ENCODE assay signal across 30 cellular contexts in the genomic region with DNA sequence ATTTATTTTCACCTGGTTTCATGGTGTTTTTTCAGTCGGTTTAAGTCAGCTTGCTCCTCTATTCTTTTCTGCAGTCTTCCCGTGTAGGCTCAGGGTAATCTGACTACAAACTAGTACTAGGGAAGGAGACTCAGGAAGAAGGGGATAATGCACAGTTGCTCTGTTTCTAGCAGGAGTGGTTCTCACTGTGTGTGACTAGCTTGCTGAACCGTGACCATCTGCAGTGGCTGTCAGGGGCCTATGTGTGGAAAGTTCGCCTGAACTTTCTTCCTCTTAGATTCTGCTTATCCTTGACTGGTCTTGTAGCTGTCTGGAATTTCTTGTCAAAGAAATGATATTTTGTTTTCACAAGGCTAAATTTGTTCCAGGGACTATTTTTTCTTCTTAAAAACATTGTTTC. TPM values are rescaled to one million over a fixed set of nuclear protein-coding genes. Genes with fewer than 3 reads are reported as not detected.
A peak's percentile ranks its signal among the peaks of the same experiment; 100 is the strongest.
DNase-seq lines count a peak whose midpoint lies in the region; ATAC-seq, FAIRE-seq and TF ChIP-seq lines count a peak whose summit lies in the region.
"Had no signal": no experiment of that assay in that cellular context is flagged by ENCODE, and none has a peak within 500 bp of the region (broad histone marks: within the 10 kb centered on the region; RNA-seq: fewer than 3 reads in every experiment).

No MANE protein-coding gene starts in this region.

- no peak overlapping the region for H3K27ac ChIP-seq in BLaER1
- no peak overlapping the region for H3K27ac ChIP-seq in GM12878 (ENCODE audit: control insufficient read depth, insufficient read depth)
- H3K27ac ChIP-seq: neutrophil, psoas muscle, testis had no signal

- TF ChIP-seq RAD21 in GM12878 (IDR thresholded peaks at IDR 0.05; ENCODE audit: insufficient read depth, low read depth, low read length), result no peak

- H3K27me3 ChIP-seq in BLaER1 (no peaks in the 10 kb centered on the region), Loucy (ENCODE audit: insufficient read depth, low read length, poor library complexity, severe bottlenecking) (no peaks in the 10 kb centered on the region), GM12878 (replicated peaks in 1 of 2; ENCODE audit: control insufficient read depth in 2 of 2, insufficient read depth in 2 of 2, low read length in 1 of 2) (no peaks in the 10 kb centered on the region)
- H3K27me3 ChIP-seq: testis had no signal

- no peaks in the 10 kb centered on the region for H3K9me2 ChIP-seq in Loucy (replicated peaks; ENCODE audit: low read depth, low read length)

- TF ChIP-seq POLR2A in GM12878 (IDR thresholded peaks at IDR 0.05; ENCODE audit: low read depth, low read length), result no peak

- H4K20me1 ChIP-seq in BLaER1, result no peaks in the 10 kb centered on the region
- H4K20me1 ChIP-seq in Loucy (ENCODE audit: insufficient read depth, low read length, poor library complexity, severe bottlenecking), result no peaks in the 10 kb centered on the region
- H4K20me1 ChIP-seq in GM12878 (ENCODE audit: control insufficient read depth, insufficient read depth), result no peaks in the 10 kb centered on the region

- no TSS peak for BruUV-seq in GM12878 (replicated peaks; lab: Mats Ljungman, UMichigan)

- TF ChIP-seq CTCF in Loucy (conservative IDR thresholded peaks at IDR 0.05; ENCODE audit: low read length) (no peak), GM12878 (IDR thresholded peaks at IDR 0.05 in 2 of 3, conservative IDR thresholded peaks at IDR 0.05 in 1 of 3; ENCODE audit: control insufficient read depth in 2 of 3, extremely low read depth in 1 of 3, insufficient read depth in 1 of 3, low read depth in 3 of 3, low read length in 3 of 3) (no peak), nephron progenitor cell (IDR thresholded peaks at IDR 0.05) (no peak)

- H3K4me2 ChIP-seq in BLaER1 (0 out of 2 replicates have a peak overlapping the region, but pooled peaks have one; percentile 3), Loucy (ENCODE audit: low read depth, low read length, poor library complexity, severe bottlenecking) (no peak overlapping the region), GM12878 (ENCODE audit: control insufficient read depth, insufficient read depth) (no peak overlapping the region)

- H3K27ac Mint-ChIP-seq in nephron progenitor cell, result no peak overlapping the region
- H3K27ac Mint-ChIP-seq in T-helper 2 cell treated with Interferon-gamma antibody and Interleukin-4, amounts not matched to agents 5 μg/mL and 100 μg/mL, for 36 hours, result no peak overlapping the region
- H3K27ac Mint-ChIP-seq in activated naive CD8-positive, alpha-beta T cell treated with anti-CD3 and anti-CD28 coated beads for 36 hours, result no peak overlapping the region
- H3K27ac Mint-ChIP-seq: activated B cell treated with CpG ODN at 0.5 μM for 24 hours; CD4-positive, CD25-positive, alpha-beta regulatory T cell had no signal

- H3K36me3 Mint-ChIP-seq in nephron progenitor cell (ENCODE audit: low read depth), result no peaks in the 10 kb centered on the region
- H3K36me3 Mint-ChIP-seq in T-helper 2 cell treated with Interferon-gamma antibody and Interleukin-4, amounts not matched to agents 5 μg/mL and 100 μg/mL, for 36 hours (ENCODE audit: low read depth), result no peaks in the 10 kb centered on the region
- H3K36me3 Mint-ChIP-seq in activated naive CD8-positive, alpha-beta T cell treated with anti-CD3 and anti-CD28 coated beads for 36 hours, result no peaks in the 10 kb centered on the region
- H3K36me3 Mint-ChIP-seq: CD4-positive, CD25-positive, alpha-beta regulatory T cell had no signal

- H3K79me2 ChIP-seq in Loucy (ENCODE audit: insufficient read depth, low read length), result no peaks in the 10 kb centered on the region
- no peaks in the 10 kb centered on the region for H3K79me2 ChIP-seq in GM12878 (ENCODE audit: control insufficient read depth, insufficient read depth, low read length)

- DNase-seq in GM12878 (ENCODE audit: low read depth, low spot score) (no peak), nephron progenitor cell (peak; percentile 24), frontal cortex (ENCODE audit: low spot score in 2 of 2) (no peak)
- no peak for DNase-seq in T-helper 2 cell treated with Interferon-gamma antibody and Interleukin-4, amounts not matched to agents 5 μg/mL and 100 μg/mL, for 36 hours (ENCODE audit: low spot score)
- DNase-seq in activated naive CD8-positive, alpha-beta T cell treated with anti-CD3 and anti-CD28 coated beads for 36 hours, result no peak
- DNase-seq in activated CD8-positive, alpha-beta memory T cell treated with anti-CD3 and anti-CD28 coated beads, Interleukin-2, amount 50 U/mL, for 4 hours, result no peak
- DNase-seq: activated B cell treated with CpG ODN at 0.5 μM for 24 hours; activated CD4-positive, alpha-beta T cell treated with anti-CD3 and anti-CD28 coated beads, Interleukin-2, amount 50 U/mL, for 1 hour; activated T-cell treated with anti-CD3 and anti-CD28 coated beads, Interleukin-2, amount 50 U/mL, for 48 hours; CD4-positive, CD25-positive, alpha-beta regulatory T cell; effector CD4-positive, alpha-beta T cell; glutamatergic neuron; mammary epithelial cell; NCI-H1092 treated with DMSO at 0.1 percent for 48 hours; NCI-H2029; NCI-H226; psoas muscle; SHP77 treated with DMSO at 0.1 percent for 48 hours; stimulated activated naive CD4-positive, alpha-beta T cell; T1000; testis had no signal

- 26% methylated on average over 4 of the region's 4 CpGs for WGBS in GM12878 (ENCODE audit: insufficient coverage, insufficient replicate concordance, low lambda C conversion rate, missing lambda C conversion rate)

- peaks cover 4% of the 10 kb centered on the region for H3K27me3 Mint-ChIP-seq in nephron progenitor cell (ENCODE audit: low read depth, poor library complexity)
- H3K27me3 Mint-ChIP-seq in T-helper 2 cell treated with Interferon-gamma antibody and Interleukin-4, amounts not matched to agents 5 μg/mL and 100 μg/mL, for 36 hours (ENCODE audit: low read depth), result no peaks in the 10 kb centered on the region
- H3K27me3 Mint-ChIP-seq in activated naive CD8-positive, alpha-beta T cell treated with anti-CD3 and anti-CD28 coated beads for 36 hours, result no peaks in the 10 kb centered on the region
- H3K27me3 Mint-ChIP-seq: activated B cell treated with CpG ODN at 0.5 μM for 24 hours; CD4-positive, CD25-positive, alpha-beta regulatory T cell had no signal

- intact Hi-C loops in GM12878 (cut with micrococcal nuclease; ENCODE audit: unreplicated experiment), result no loop called here

- in situ Hi-C loops in GM12878 (cut with MboI), result loop anchor here (10.0 kb wide), 1 partner anchor 63 kb away; no protein-coding TSS in a partner anchor

- H2AFZ ChIP-seq in Loucy (ENCODE audit: low read length), result 0 out of 2 replicates have a peak overlapping the region, but pooled peaks have one; percentile 50
- H2AFZ ChIP-seq in GM12878 (ENCODE audit: control insufficient read depth, low read depth, low read length), result no peak overlapping the region

- no peaks in the 10 kb centered on the region for H3K9me3 ChIP-seq in BLaER1
- no peaks in the 10 kb centered on the region for H3K9me3 ChIP-seq in Loucy (ENCODE audit: insufficient read depth, low read depth, low read length)
- no peaks in the 10 kb centered on the region for H3K9me3 ChIP-seq in GM12878 (replicated peaks; ENCODE audit: control insufficient read depth, insufficient read depth, low read length)
- H3K9me3 ChIP-seq: neutrophil, psoas muscle, testis had no signal

- POLR2A ChIA-PET in GM12878 (lab: Charles Lee), result no interaction called here

- H3K4me3 ChIP-seq in BLaER1 (no peak overlapping the region), Loucy (ENCODE audit: low read length, poor library complexity, severe bottlenecking) (no peak overlapping the region), GM12878 (no peak overlapping the region)
- H3K4me3 ChIP-seq: psoas muscle, testis had no signal

- H3F3A ChIP-seq in Loucy (ENCODE audit: low read depth), result no peaks in the 10 kb centered on the region

- TF ChIP-seq EP300 in GM12878 (IDR thresholded peaks at IDR 0.05; ENCODE audit: borderline replicate concordance in 1 of 2, control insufficient read depth in 1 of 2, low read depth in 2 of 2, low read length in 2 of 2), result no peak

- no peak for ATAC-seq in GM12878
- ATAC-seq: psoas muscle had no signal

- SMC1A ChIA-PET in GM12878 (lab: Charles Lee; ENCODE audit: uncharacterized antibody, unreplicated experiment), result interaction anchor here (0.7 to 1.1 kb wide), 3 partner anchors 12 to 56 kb away, joined by 3 to 6 read pairs (median 3); no protein-coding TSS in a partner anchor

- H3K36me3 ChIP-seq in BLaER1 (no peaks in the 10 kb centered on the region), Loucy (ENCODE audit: insufficient read depth, low read length) (no peaks in the 10 kb centered on the region), GM12878 (ENCODE audit: control insufficient read depth in 2 of 2, insufficient read depth in 2 of 2, low read length in 1 of 2) (no peaks in the 10 kb centered on the region)
- H3K36me3 ChIP-seq: neutrophil had no signal

- H3K4me1 Mint-ChIP-seq in nephron progenitor cell, result peaks cover 28% of the 10 kb centered on the region
- no peaks in the 10 kb centered on the region for H3K4me1 Mint-ChIP-seq in T-helper 2 cell treated with Interferon-gamma antibody and Interleukin-4, amounts not matched to agents 5 μg/mL and 100 μg/mL, for 36 hours (ENCODE audit: low read depth)
- H3K4me1 Mint-ChIP-seq in activated naive CD8-positive, alpha-beta T cell treated with anti-CD3 and anti-CD28 coated beads for 36 hours, result no peaks in the 10 kb centered on the region
- H3K4me1 Mint-ChIP-seq: activated B cell treated with CpG ODN at 0.5 μM for 24 hours; CD4-positive, CD25-positive, alpha-beta regulatory T cell had no signal

- H3K9ac ChIP-seq in BLaER1 (no peak overlapping the region), Loucy (ENCODE audit: low read depth, low read length, poor library complexity, severe bottlenecking) (no peak overlapping the region), GM12878 (ENCODE audit: control insufficient read depth, insufficient read depth, low read length) (no peak overlapping the region; the same call in 1 of the 2 replicates)

- CTCF ChIA-PET in GM12878 (lab: Yijun Ruan, JAX), result no interaction called here

- FAIRE-seq in GM12878 (lab: Jason Lieb, UNC), result no peak
- no peak for FAIRE-seq in frontal cortex (lab: Jason Lieb, UNC)
- FAIRE-seq: D721Med, H1, islet of Langerhans, urothelium cell line had no signal

- H3K9me3 Mint-ChIP-seq in nephron progenitor cell, result peaks cover 3% of the 10 kb centered on the region
- peaks cover 5% of the 10 kb centered on the region for H3K9me3 Mint-ChIP-seq in T-helper 2 cell treated with Interferon-gamma antibody and Interleukin-4, amounts not matched to agents 5 μg/mL and 100 μg/mL, for 36 hours
- H3K9me3 Mint-ChIP-seq in activated naive CD8-positive, alpha-beta T cell treated with anti-CD3 and anti-CD28 coated beads for 36 hours, result no peaks in the 10 kb centered on the region
- H3K9me3 Mint-ChIP-seq: activated B cell treated with CpG ODN at 0.5 μM for 24 hours had no signal

- peaks cover 5% of the 10 kb centered on the region; the same call in 1 of the 2 replicates for H3K4me1 ChIP-seq in BLaER1
- H3K4me1 ChIP-seq in Loucy (ENCODE audit: insufficient read depth, low read length, poor library complexity, severe bottlenecking), result no peaks in the 10 kb centered on the region
- H3K4me1 ChIP-seq in GM12878 (ENCODE audit: control insufficient read depth, insufficient read depth, low read length), result no peaks in the 10 kb centered on the region
- H3K4me1 ChIP-seq: psoas muscle had no signal

- H3K4me3 Mint-ChIP-seq in nephron progenitor cell, result no peak overlapping the region
- H3K4me3 Mint-ChIP-seq in T-helper 2 cell treated with Interferon-gamma antibody and Interleukin-4, amounts not matched to agents 5 μg/mL and 100 μg/mL, for 36 hours, result no peak overlapping the region
- H3K4me3 Mint-ChIP-seq in activated naive CD8-positive, alpha-beta T cell treated with anti-CD3 and anti-CD28 coated beads for 36 hours, result no peak overlapping the region
- H3K4me3 Mint-ChIP-seq: activated B cell treated with CpG ODN at 0.5 μM for 24 hours; CD4-positive, CD25-positive, alpha-beta regulatory T cell had no signal

- RAD21 ChIA-PET in GM12878 (lab: Charles Lee; ENCODE audit: unreplicated experiment), result no interaction called here

RNA-seq across cellular contexts. Expression of a gene that starts 46.3 kb away (rescaled TPM):
- not detected in 2 replicates for total RNA-seq in GM12878 (2013; cell fraction: nucleolus; rRNA removed)
- not detected in 2 replicates for total RNA-seq in GM12878 (2014; rRNA removed)
- total RNA-seq in GM12878 (2014; rRNA removed; fragmentation: Illumina TruSeq; extraction: Trizol), result not detected in 2 replicates
- total RNA-seq in GM12878 (2021), result 0.18 and 0.24 TPM in 2 replicates
- not detected for polyA plus RNA-seq in GM12878 (2011; ENCODE audit: low read depth)
- polyA plus RNA-seq in GM12878 (2011; rRNA removed), result 0.01 and 0.10 TPM in 2 replicates
- polyA plus RNA-seq in GM12878 (2011; cell fraction: cytosol; rRNA removed), result 0.01 TPM in 1 of 2 replicates, not detected in the other
- 0.09 TPM in 1 of 2 replicates, not detected in the other for polyA plus RNA-seq in GM12878 (2011; cell fraction: nucleus; rRNA removed)
- not detected in 2 replicates for polyA plus RNA-seq in GM12878 (2012)
- not detected in 2 replicates for polyA plus RNA-seq in GM12878 (2014; fragmentation: Illumina TruSeq; extraction: Trizol)
- polyA plus RNA-seq in GM12878 (2014; fragmentation: Nextera tagmentation; extraction: Ambion mirVana), result not detected
- polyA plus RNA-seq in GM12878 (2014; rRNA removed), result not detected in 2 replicates
- not detected for polyA plus RNA-seq in GM12878 (2016; fragmentation: Nextera tagmentation; extraction: Ambion mirVana)
- not detected in 2 replicates for polyA minus RNA-seq in GM12878 (2011; rRNA and poly(A)+ RNA removed)
- polyA minus RNA-seq in GM12878 (2011; cell fraction: cytosol; rRNA and poly(A)+ RNA removed), result not detected in 2 replicates
- polyA minus RNA-seq in GM12878 (2011; cell fraction: nucleus; rRNA and poly(A)+ RNA removed), result not detected in 2 replicates
- total RNA-seq in activated naive CD8-positive, alpha-beta T cell treated with anti-CD3 and anti-CD28 coated beads for 36 hours, result not detected
- total RNA-seq in frontal cortex, result 57.9 TPM
- total RNA-seq: A172; activated B cell treated with CpG ODN at 0.5 μM for 24 hours; CD4-positive, CD25-positive, alpha-beta regulatory T cell; LHCN-M2; mammary epithelial cell had no signal
- polyA plus RNA-seq: CD4-positive, CD25-positive, alpha-beta regulatory T cell; mammary epithelial cell had no signal

Comparison
In these comparisons a context has a peak if more than half of its experiments do, and no peak if none do; other contexts are left out.
1. RNA of a gene that starts 46.3 kb away (total RNA-seq): 57.9 TPM in frontal cortex (single experiment); 0.18 to 0.24 TPM in GM12878 and not detected in activated naive CD8-positive, alpha-beta T cell treated with anti-CD3 and anti-CD28 coated beads for 36 hours; every median in the first group is over 10 times any median in the second.